ENCODE assay signal across 1 cellular context in genomic region chr13:63092461-63092860, GRCh38.
TF ChIP-seq lines count a peak whose summit lies in the region.

No MANE protein-coding gene starts in this region.

TF ChIP-seq in IMR-90, 13 proteins besides CTCF, POLR2A, EP300 and RAD21:
- TF ChIP-seq FOS (IDR thresholded peaks at IDR 0.05; ENCODE audit: low read depth, low read length) (no peak), MAFK (IDR thresholded peaks at IDR 0.05; ENCODE audit: low read depth, low read length) (no peak), RFX5 (IDR thresholded peaks at IDR 0.05; ENCODE audit: low read depth, low read length) (no peak), SMC3 (IDR thresholded peaks at IDR 0.05; ENCODE audit: low read depth, low read length) (no peak), CEBPB (IDR thresholded peaks at IDR 0.05; ENCODE audit: low read depth, low read length) (no peak), NFE2L2 (IDR thresholded peaks at IDR 0.05; ENCODE audit: low read depth, low read length) (no peak), BHLHE40 (IDR thresholded peaks at IDR 0.05; ENCODE audit: low read depth, low read length) (no peak)
- TF ChIP-seq, protein P1, sequence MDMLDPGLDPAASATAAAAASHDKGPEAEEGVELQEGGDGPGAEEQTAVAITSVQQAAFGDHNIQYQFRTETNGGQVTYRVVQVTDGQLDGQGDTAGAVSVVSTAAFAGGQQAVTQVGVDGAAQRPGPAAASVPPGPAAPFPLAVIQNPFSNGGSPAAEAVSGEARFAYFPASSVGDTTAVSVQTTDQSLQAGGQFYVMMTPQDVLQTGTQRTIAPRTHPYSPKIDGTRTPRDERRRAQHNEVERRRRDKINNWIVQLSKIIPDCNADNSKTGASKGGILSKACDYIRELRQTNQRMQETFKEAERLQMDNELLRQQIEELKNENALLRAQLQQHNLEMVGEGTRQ (IDR thresholded peaks at IDR 0.05; ENCODE audit: low read depth, low read length) = no peak
